ENCODE assay signal across 17 cellular contexts in genomic region chr7:16985621-16986020, GRCh38.
"Had no signal": no experiment of that assay in that cellular context is flagged by ENCODE, and none has a peak within 500 bp of the region (broad histone marks: within the 10 kb centered on the region; RNA-seq: fewer than 3 reads in every experiment).

No MANE protein-coding gene starts in this region.

- H3K4me1 ChIP-seq: neural progenitor cell had no signal

- H3K36me3 Mint-ChIP-seq: activated naive CD4-positive, alpha-beta T cell treated with anti-CD3 and anti-CD28 coated beads, Interleukin-2, amount 50 U/mL, for 24 hours had no signal

- H3K27ac ChIP-seq: body of pancreas, lower lobe of right lung, neural progenitor cell, parathyroid adenoma, thoracic aorta had no signal

- H3K9me3 Mint-ChIP-seq: activated naive CD4-positive, alpha-beta T cell treated with anti-CD3 and anti-CD28 coated beads, Interleukin-2, amount 50 U/mL, for 24 hours; dendritic cell treated with granulocyte-macrophage colony-stimulating factor and Interleukin-4, amounts not matched to agents 40 ng/mL and 50 ng/mL, for 4 days; effector memory CD8-positive, alpha-beta T cell; stimulated activated naive CD8-positive, alpha-beta T cell treated with anti-CD3 and anti-CD28 coated beads, Interleukin-15, Interleukin-2, amounts not matched to agents 100 ng/mL and 50 ng/mL, for 24 hours had no signal

- H3K4me2 ChIP-seq: neural progenitor cell had no signal

- H3K36me3 ChIP-seq: lower lobe of right lung, neural progenitor cell, thoracic aorta had no signal

- H3K27me3 Mint-ChIP-seq: dendritic cell treated with granulocyte-macrophage colony-stimulating factor and Interleukin-4, amounts not matched to agents 40 ng/mL and 50 ng/mL, for 4 days had no signal

- ATAC-seq: body of pancreas; effector memory CD8-positive, alpha-beta T cell; left cardiac atrium; lower lobe of right lung had no signal

- H3K4me3 ChIP-seq: body of pancreas, lower lobe of right lung, neural progenitor cell, thoracic aorta had no signal

- H2AFZ ChIP-seq: neural progenitor cell, parathyroid adenoma had no signal

- H3K79me2 ChIP-seq: parathyroid adenoma had no signal

- H3K9me3 ChIP-seq: body of pancreas, lower lobe of right lung, thoracic aorta had no signal

- H3K27ac Mint-ChIP-seq: activated naive CD4-positive, alpha-beta T cell treated with anti-CD3 and anti-CD28 coated beads, Interleukin-2, amount 50 U/mL, for 24 hours; dendritic cell treated with granulocyte-macrophage colony-stimulating factor and Interleukin-4, amounts not matched to agents 40 ng/mL and 50 ng/mL, for 4 days; effector memory CD8-positive, alpha-beta T cell; neural progenitor cell; stimulated activated naive CD8-positive, alpha-beta T cell treated with anti-CD3 and anti-CD28 coated beads, Interleukin-15, Interleukin-2, amounts not matched to agents 100 ng/mL and 50 ng/mL, for 24 hours had no signal

- H3K27me3 ChIP-seq: body of pancreas, neural progenitor cell had no signal

- H3K4me3 Mint-ChIP-seq: activated naive CD4-positive, alpha-beta T cell treated with anti-CD3 and anti-CD28 coated beads, Interleukin-2, amount 50 U/mL, for 24 hours; dendritic cell treated with granulocyte-macrophage colony-stimulating factor and Interleukin-4, amounts not matched to agents 40 ng/mL and 50 ng/mL, for 4 days; effector memory CD8-positive, alpha-beta T cell; neural progenitor cell; stimulated activated naive CD8-positive, alpha-beta T cell treated with anti-CD3 and anti-CD28 coated beads, Interleukin-15, Interleukin-2, amounts not matched to agents 100 ng/mL and 50 ng/mL, for 24 hours had no signal

- DNase-seq: activated CD4-positive, CD25-positive, alpha-beta regulatory T cell; amniotic stem cell; body of pancreas; cerebellar nuclear complex; effector memory CD8-positive, alpha-beta T cell; left cardiac atrium; lower lobe of right lung; midbrain; retina; stimulated activated CD4-positive, alpha-beta T cell treated with anti-CD3 and anti-CD28 coated beads, Interleukin-15, amount 100 ng/mL, for 24 hours; stimulated activated CD4-positive, alpha-beta T cell treated with anti-CD3 and anti-CD28 coated beads, Interleukin-4, amount 100 ng/mL, for 24 hours had no signal
